Comparison of ENCODE assay signal across 13 cellular contexts in genomic region chr19:33395561-33396550, GRCh38. TPM values are rescaled to one million over a fixed set of nuclear protein-coding genes. Genes with fewer than 3 reads are reported as not detected.
DNase-seq lines count a peak whose midpoint lies in the region; ATAC-seq and TF ChIP-seq lines count a peak whose summit lies in the region.
"Had no signal": no experiment of that assay in that cellular context is flagged by ENCODE, and none has a peak within 500 bp of the region (broad histone marks: within the 10 kb centered on the region; RNA-seq: fewer than 3 reads in every experiment).

No MANE protein-coding gene starts in this region.

- POLR2A ChIA-PET in HEK293 (lab: Yijun Ruan, JAX), result interaction anchor here (1.1 kb wide), 1 partner anchor 10 kb away, joined by 3 read pairs; no protein-coding TSS in a partner anchor
- POLR2A ChIA-PET in activated CD4-positive, alpha-beta memory T cell treated with anti-CD3 and anti-CD28 coated beads for 36 hours (lab: Charles Lee), result no interaction called here

- no peak for ATAC-seq in GM21390 (IDR thresholded peaks at IDR 0.05; ENCODE audit: unreplicated experiment)
- ATAC-seq: GM12878; naive thymus-derived CD8-positive, alpha-beta T cell had no signal

- H3K4me1 ChIP-seq in HEK293 (ENCODE audit: control insufficient read depth, insufficient read depth, low read length) (peaks cover 9% of the 10 kb centered on the region), osteoblast (ENCODE audit: insufficient read depth, low read length) (peaks cover 38% of the 10 kb centered on the region)

- no peaks in the 10 kb centered on the region for H3K27me3 Mint-ChIP-seq in activated CD4-positive, alpha-beta memory T cell treated with anti-CD3 and anti-CD28 coated beads for 36 hours
- H3K27me3 Mint-ChIP-seq: activated naive CD4-positive, alpha-beta T cell treated with anti-CD3 and anti-CD28 coated beads, Interleukin-2, amount 10 ng/mL, durations not matched to agents 7 days and 5 days; naive thymus-derived CD8-positive, alpha-beta T cell had no signal

- H3K4me2 ChIP-seq in osteoblast (ENCODE audit: insufficient read depth, low read length), result peak overlapping the region; percentile 51
- H3K4me2 ChIP-seq: PC-9, smooth muscle cell had no signal

- no peak overlapping the region for H3K27ac Mint-ChIP-seq in activated CD4-positive, alpha-beta memory T cell treated with anti-CD3 and anti-CD28 coated beads for 36 hours

- H3K9me3 Mint-ChIP-seq in activated CD4-positive, alpha-beta memory T cell treated with anti-CD3 and anti-CD28 coated beads for 36 hours, result no peaks in the 10 kb centered on the region
- H3K9me3 Mint-ChIP-seq: activated naive CD4-positive, alpha-beta T cell treated with anti-CD3 and anti-CD28 coated beads, Interleukin-2, amount 10 ng/mL, durations not matched to agents 7 days and 5 days; naive thymus-derived CD8-positive, alpha-beta T cell had no signal

- peak; percentile 82 for DNase-seq in AG08395 (ENCODE audit: low spot score)
- DNase-seq in glomerular visceral epithelial cell (ENCODE audit: extremely low spot score), result peak; percentile 43
- DNase-seq in osteoblast (ENCODE audit: insufficient read length, low spot score, missing footprints), result peak; percentile 100
- DNase-seq in activated T-cell treated with anti-CD3 and anti-CD28 coated beads for 4 hours, result no peak
- DNase-seq in UCSD-AML1 (lab: John Stamatoyannopoulos, UW; ENCODE audit: unreplicated experiment), result no peak
- no peak for DNase-seq in activated CD4-positive, alpha-beta memory T cell treated with anti-CD3 and anti-CD28 coated beads for 36 hours
- DNase-seq: activated naive CD4-positive, alpha-beta T cell treated with anti-CD3 and anti-CD28 coated beads, Interleukin-2, amount 10 ng/mL, durations not matched to agents 7 days and 5 days; PC-9 had no signal

- no peak overlapping the region for H2AFZ ChIP-seq in osteoblast (ENCODE audit: low read length)
- H2AFZ ChIP-seq: PC-9 had no signal

- no peak overlapping the region for H3K4me3 Mint-ChIP-seq in activated CD4-positive, alpha-beta memory T cell treated with anti-CD3 and anti-CD28 coated beads for 36 hours
- H3K4me3 Mint-ChIP-seq: activated naive CD4-positive, alpha-beta T cell treated with anti-CD3 and anti-CD28 coated beads, Interleukin-2, amount 10 ng/mL, durations not matched to agents 7 days and 5 days; naive thymus-derived CD8-positive, alpha-beta T cell had no signal

- peaks cover 15% of the 10 kb centered on the region for H4K20me1 ChIP-seq in osteoblast (ENCODE audit: insufficient read depth, low read length)

- H3K79me2 ChIP-seq in osteoblast (ENCODE audit: insufficient read depth, low read length), result no peaks in the 10 kb centered on the region

- H3K9me3 ChIP-seq in HEK293 (ENCODE audit: control insufficient read depth, insufficient read depth, low read depth, low read length) (no peaks in the 10 kb centered on the region), osteoblast (ENCODE audit: low read depth, low read length) (no peaks in the 10 kb centered on the region)

- H3K36me3 ChIP-seq in HEK293 (ENCODE audit: control insufficient read depth in 2 of 2, insufficient read depth in 1 of 2, low read length in 2 of 2), result no peaks in the 10 kb centered on the region
- no peaks in the 10 kb centered on the region for H3K36me3 ChIP-seq in osteoblast (ENCODE audit: insufficient read depth, low read length)

- H3K4me1 Mint-ChIP-seq in activated CD4-positive, alpha-beta memory T cell treated with anti-CD3 and anti-CD28 coated beads for 36 hours (ENCODE audit: low read depth), result no peaks in the 10 kb centered on the region
- H3K4me1 Mint-ChIP-seq: activated naive CD4-positive, alpha-beta T cell treated with anti-CD3 and anti-CD28 coated beads, Interleukin-2, amount 10 ng/mL, durations not matched to agents 7 days and 5 days had no signal

- H3K36me3 Mint-ChIP-seq in activated CD4-positive, alpha-beta memory T cell treated with anti-CD3 and anti-CD28 coated beads for 36 hours, result no peaks in the 10 kb centered on the region
- H3K36me3 Mint-ChIP-seq: activated naive CD4-positive, alpha-beta T cell treated with anti-CD3 and anti-CD28 coated beads, Interleukin-2, amount 10 ng/mL, durations not matched to agents 7 days and 5 days; naive thymus-derived CD8-positive, alpha-beta T cell had no signal

- TF ChIP-seq CTCF in HEK293 (tag by site-specific recombination; IDR thresholded peaks at IDR 0.05) (no peak), osteoblast (IDR thresholded peaks at IDR 0.05; ENCODE audit: extremely low read depth, low read depth, low read length) (no peak)

- H3K27me3 ChIP-seq in osteoblast (ENCODE audit: insufficient read depth, low read length), result no peaks in the 10 kb centered on the region

- H3K4me3 ChIP-seq in HEK293 (ENCODE audit: low read depth, low read length), result no peak overlapping the region
- no peak overlapping the region for H3K4me3 ChIP-seq in osteoblast (ENCODE audit: insufficient read depth, low read length)
- H3K4me3 ChIP-seq: GM12878, PC-9, smooth muscle cell had no signal

- H3K27ac ChIP-seq in HEK293 (ENCODE audit: extremely low read depth, low read depth, low read length), result no peak overlapping the region
- H3K27ac ChIP-seq in osteoblast (ENCODE audit: low read depth, low read length), result peak overlapping the region; percentile 61
- H3K27ac ChIP-seq: PC-9 had no signal

- CTCF ChIA-PET in HEK293 (lab: Yijun Ruan, JAX), result interaction anchor here (0.5 to 5.3 kb wide), 8 partner anchors 11 to 766 kb away, joined by 3 to 41 read pairs (median 4); no protein-coding TSS in a partner anchor
- CTCF ChIA-PET in activated CD4-positive, alpha-beta memory T cell treated with anti-CD3 and anti-CD28 coated beads for 36 hours (lab: Charles Lee), result interaction anchor here (0.7 to 1.5 kb wide), 2 partner anchors 11 to 382 kb away, joined by 3 to 5 read pairs; no protein-coding TSS in a partner anchor

- intact Hi-C loops in activated CD4-positive, alpha-beta memory T cell treated with anti-CD3 and anti-CD28 coated beads for 36 hours (cut with micrococcal nuclease), result no loop called here

TF ChIP-seq in HEK293, 187 proteins besides CTCF, POLR2A, EP300 and RAD21 (continues in another document):
- TF ChIP-seq ZIC2 (tag by site-specific recombination; IDR thresholded peaks at IDR 0.05), result peak; percentile 84
- TF ChIP-seq, protein P1, sequence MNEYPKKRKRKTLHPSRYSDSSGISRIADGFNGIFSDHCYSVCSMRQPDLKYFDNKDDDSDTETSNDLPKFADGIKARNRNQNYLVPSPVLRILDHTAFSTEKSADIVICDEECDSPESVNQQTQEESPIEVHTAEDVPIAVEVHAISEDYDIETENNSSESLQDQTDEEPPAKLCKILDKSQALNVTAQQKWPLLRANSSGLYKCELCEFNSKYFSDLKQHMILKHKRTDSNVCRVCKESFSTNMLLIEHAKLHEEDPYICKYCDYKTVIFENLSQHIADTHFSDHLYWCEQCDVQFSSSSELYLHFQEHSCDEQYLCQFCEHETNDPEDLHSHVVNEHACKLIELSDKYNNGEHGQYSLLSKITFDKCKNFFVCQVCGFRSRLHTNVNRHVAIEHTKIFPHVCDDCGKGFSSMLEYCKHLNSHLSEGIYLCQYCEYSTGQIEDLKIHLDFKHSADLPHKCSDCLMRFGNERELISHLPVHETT (tag by site-specific recombination; IDR thresholded peaks at IDR 0.05), result no peak
- TF ChIP-seq HIC1 (tag by site-specific recombination; IDR thresholded peaks at IDR 0.05), result peak; percentile 76
- 0 out of 2 replicates have a peak, but pooled peaks have one; percentile 27 for TF ChIP-seq ZNF600 (tag by site-specific recombination; IDR thresholded peaks at IDR 0.05)
- no peak for TF ChIP-seq ZNF621 (tag by site-specific recombination; IDR thresholded peaks at IDR 0.05)

RNA-seq across cellular contexts. Expression of gene CEBPG, which starts 22.3 kb away (rescaled TPM):
- 31.5 and 35.5 TPM in 2 replicates for total RNA-seq in osteoblast
- 10 to 100 TPM; 30.6 to 30.9 TPM for total RNA-seq in activated CD4-positive, alpha-beta memory T cell treated with anti-CD3 and anti-CD28 coated beads for 36 hours

Comparison
In these comparisons a context has a peak if more than half of its experiments do, and no peak if none do; other contexts are left out.
1. DNase-seq: peak in AG08395 (single experiment), glomerular visceral epithelial cell (single experiment) and osteoblast (single experiment); none in activated T-cell treated with anti-CD3 and anti-CD28 coated beads for 4 hours (single experiment), UCSD-AML1 (single experiment) and activated CD4-positive, alpha-beta memory T cell treated with anti-CD3 and anti-CD28 coated beads for 36 hours (single experiment).